1 cellular context compared by ENCODE assay signal in genomic region chr1:26197813-26198212, GRCh38.
TF ChIP-seq lines count a peak whose summit lies in the region.

No MANE protein-coding gene starts in this region.

TF ChIP-seq in K562, 482 proteins besides CTCF, POLR2A, EP300 and RAD21:
- TF ChIP-seq ZNF398 (CRISPR knock-in tag; IDR thresholded peaks at IDR 0.05): no peak
- no peak for TF ChIP-seq SMARCB1 (IDR thresholded peaks at IDR 0.05; ENCODE audit: insufficient read length, low read depth)
- peak; percentile 30 for TF ChIP-seq PRDM10 (IDR thresholded peaks at IDR 0.05; ENCODE audit: partially characterized antibody)
- no peak for TF ChIP-seq WHSC1 (IDR thresholded peaks at IDR 0.05; ENCODE audit: low read length)
TF ChIP-seq in K562: peak in this region for 1.
